28 cellular contexts compared by ENCODE assay signal in genomic region chr4:16777726-16778125, GRCh38.
"Had no signal": no experiment of that assay in that cellular context is flagged by ENCODE, and none has a peak within 500 bp of the region (broad histone marks: within the 10 kb centered on the region; RNA-seq: fewer than 3 reads in every experiment).

No MANE protein-coding gene starts in this region.

- H3K27ac ChIP-seq: colonic mucosa, coronary artery, epithelial cell of prostate, esophagus muscularis mucosa, esophagus squamous epithelium, foreskin keratinocyte, gastrocnemius medialis, gastroesophageal sphincter, heart left ventricle, heart right ventricle had no signal

- H3K36me3 ChIP-seq: colonic mucosa, esophagus muscularis mucosa, esophagus squamous epithelium, gastrocnemius medialis had no signal

- ATAC-seq: effector memory CD8-positive, alpha-beta T cell; esophagus mucosa; foreskin keratinocyte; gastrocnemius medialis; gastroesophageal sphincter; heart left ventricle; heart right ventricle had no signal

- H3K4me3 ChIP-seq: colonic mucosa, coronary artery, dorsolateral prefrontal cortex, esophagus muscularis mucosa, esophagus squamous epithelium, gastrocnemius medialis, gastroesophageal sphincter, heart left ventricle, heart right ventricle had no signal

- FAIRE-seq: colon, endometrium, endothelial cell of umbilical vein, frontal cortex had no signal

- H3K27me3 ChIP-seq: colonic mucosa, dorsolateral prefrontal cortex, esophagus muscularis mucosa, foreskin keratinocyte, gastrocnemius medialis, gastroesophageal sphincter, heart left ventricle, heart right ventricle had no signal

- H3K4me1 ChIP-seq: colonic mucosa, foreskin keratinocyte, gastrocnemius medialis had no signal

- H3K9me3 ChIP-seq: colonic mucosa, esophagus muscularis mucosa, esophagus squamous epithelium, gastrocnemius medialis, gastroesophageal sphincter, heart left ventricle, heart right ventricle had no signal

- DNase-seq: colonic mucosa; cortex of kidney; dermis blood vessel endothelial cell; dorsolateral prefrontal cortex; effector CD4-positive, alpha-beta T cell; effector CD8-positive, alpha-beta T cell; effector memory CD4-positive, alpha-beta T cell; effector memory CD8-positive, alpha-beta T cell; endodermal cell; erythroblast; esophagus squamous epithelium; foreskin fibroblast; foreskin keratinocyte; foreskin melanocyte; gastrocnemius medialis; glutamatergic neuron; head of caudate nucleus; heart left ventricle; heart right ventricle had no signal
